ENCODE assay signal across 8 cellular contexts in genomic region chr2:138501427-138502252, GRCh38. TPM values are rescaled to one million over a fixed set of nuclear protein-coding genes. Genes with fewer than 3 reads are reported as not detected.
DNase-seq lines count a peak whose midpoint lies in the region; ATAC-seq, FAIRE-seq and TF ChIP-seq lines count a peak whose summit lies in the region.

Gene SPOPL (plus strand): TSS chr2:138501770. CDS start chr2:138550217, 48,447 bp downstream.

- H3K36me3 ChIP-seq in adrenal gland (replicated peaks in 1 of 2) (no peaks in the 10 kb centered on the region), heart right ventricle (no peaks in the 10 kb centered on the region), prostate gland (no peaks in the 10 kb centered on the region)

- peaks cover 17 to 52% of the 10 kb centered on the region in 2 donors for H3K4me1 ChIP-seq in adrenal gland (replicated peaks in 1 of 2)
- H3K4me1 ChIP-seq in heart right ventricle = peaks cover 0 to 62% (median 44%) of the 10 kb centered on the region in 9 donors
- H3K4me1 ChIP-seq in prostate gland (replicated peaks) = no peaks in the 10 kb centered on the region

- peak; percentile 80 for TF ChIP-seq POLR2A in GM12891 (IDR thresholded peaks at IDR 0.05; ENCODE audit: low read depth, low read length)
- TF ChIP-seq POLR2A in adrenal gland (IDR thresholded peaks at IDR 0.05) = peak; percentile 1 to 83
- peak; percentile 49 for TF ChIP-seq POLR2A in prostate gland (IDR thresholded peaks at IDR 0.05)

- H3K4me3 ChIP-seq in adrenal gland (peak within 1 kb of the TSS; percentile 65 to 96 (median 81)), heart right ventricle (peak within 1 kb of the TSS; percentile 79 to 98 (median 92)), prostate gland (peak within 1 kb of the TSS; percentile 75 to 87)

- TF ChIP-seq CTCF in adrenal gland (IDR thresholded peaks at IDR 0.05) (peak in 3 of 6 experiments; percentile 17 to 58 (median 33)), heart right ventricle (IDR thresholded peaks at IDR 0.05) (peak; percentile 20 to 60 (median 40)), prostate gland (IDR thresholded peaks at IDR 0.05) (peak; percentile 32 to 49 (median 42))

- no peaks in the 10 kb centered on the region for H3K9me3 ChIP-seq in adrenal gland (replicated peaks in 1 of 3)
- H3K9me3 ChIP-seq in heart right ventricle = no peaks in the 10 kb centered on the region
- no peaks in the 10 kb centered on the region for H3K9me3 ChIP-seq in prostate gland

- FAIRE-seq in GM12891 (lab: Jason Lieb, UNC) = peak; percentile 75

- H3K27me3 ChIP-seq in adrenal gland (no peaks in the 10 kb centered on the region), heart right ventricle (no peaks in the 10 kb centered on the region), prostate gland (replicated peaks; ENCODE audit: insufficient read depth) (no peaks in the 10 kb centered on the region)

- peak; percentile 86 for ATAC-seq in HG02759 (IDR thresholded peaks at IDR 0.05; ENCODE audit: unreplicated experiment)
- peak; percentile 94 to 100 (median 98) for ATAC-seq in heart right ventricle

- intact Hi-C loops in adrenal gland (cut with DNase I) = no loop called here
- intact Hi-C loops in heart right ventricle (cut with DNase I) = loop anchor here in 3 of 10 donors (2.0 to 10.0 kb wide), 3 partner anchors 53 to 206 kb away; no protein-coding TSS in a partner anchor
- intact Hi-C loops in prostate gland (cut with DNase I) = no loop called here

- peak within 1 kb of the TSS; percentile 53 to 95 (median 89) for H3K27ac ChIP-seq in adrenal gland
- peak within 1 kb of the TSS; percentile 79 to 97 (median 92) for H3K27ac ChIP-seq in heart right ventricle
- H3K27ac ChIP-seq in prostate gland = peak within 1 kb of the TSS; percentile 92 to 94

- WGBS in adrenal gland, 4 donors = 0 to 2% (median 1%) methylated on average over 16 to 86 of the region's 86 CpGs
- 1% methylated on average over 71 to 86 of the region's 86 CpGs for WGBS in heart right ventricle, 2 donors
- WGBS in prostate gland = 1% methylated on average over 74 of the region's 86 CpGs

- DNase-seq in GM12891 (ENCODE audit: insufficient read length, low spot score) (peak; percentile 81), NCI-H1417 treated with DMSO at 0.1 percent for 48 hours (lab: John Stamatoyannopoulos, UW) (peak; percentile 43), T-helper 1 cell (peak; percentile 71 to 82 (median 76)), adrenal gland (peak; percentile 92 to 95 (median 92)), heart right ventricle (peak; percentile 90 to 95), prostate gland (ENCODE audit: low spot score) (peak; percentile 94), ureter (ENCODE audit: low spot score) (peak; percentile 93)

TF ChIP-seq in GM12891, 5 proteins besides CTCF, POLR2A, EP300 and RAD21:
- TF ChIP-seq POU2F2 (IDR thresholded peaks at IDR 0.05; ENCODE audit: low read depth, low read length) (0 out of 2 replicates have a peak, but pooled peaks have one; percentile 16), TAF1 (IDR thresholded peaks at IDR 0.05; ENCODE audit: low read depth, low read length) (peak; percentile 29; the same call in 1 of the 2 replicates), PAX5 (IDR thresholded peaks at IDR 0.05; ENCODE audit: insufficient read depth, low read length, severe bottlenecking) (no peak), SPI1 (IDR thresholded peaks at IDR 0.05; ENCODE audit: low read depth, low read length) (no peak; the same call in 1 of the 2 replicates), POLR2AphosphoS5 (IDR thresholded peaks at IDR 0.05; ENCODE audit: low read depth, low read length) (peak; percentile 80; the same call in 1 of the 2 replicates)

RNA-seq across cellular contexts. Expression of gene SPOPL, which starts in this region (rescaled TPM):
- 4.8 TPM for polyA plus RNA-seq in GM12891 (2012; ENCODE audit: low read depth, missing spikeins)
- total RNA-seq in adrenal gland (10 to 100 TPM in 6 of 8 donors, 1 to 10 TPM in 2; 4.6 to 26.2 (median 16.2) TPM), heart right ventricle (10 to 100 TPM; 10.0 to 19.9 (median 14.6) TPM), prostate gland (10 to 100 TPM; 19.7 to 24.9 TPM), ureter (31.4 TPM)
- polyA plus RNA-seq in adrenal gland (10 to 100 TPM in 1 of 3 donors, 1 to 10 TPM in 2; 1.5 to 11.0 (median 3.9) TPM), heart right ventricle (1 to 10 TPM; 2.2 to 2.9 TPM)

Comparison
In these comparisons a context has a peak if more than half of its experiments do, and no peak if none do; other contexts are left out.
1. Peak in every context shown above with its lines: DNase-seq, ATAC-seq, H3K4me3 ChIP-seq and H3K27ac ChIP-seq.
2. DNase-seq: peak in every context shown above with its lines; median percentile 94 in prostate gland; 93 in ureter; 92 in heart right ventricle; 92 in adrenal gland; 81 in GM12891; 76 in T-helper 1 cell; 43 in NCI-H1417 treated with DMSO at 0.1 percent for 48 hours.